1 cellular context compared by ENCODE assay signal in the genomic region with DNA sequence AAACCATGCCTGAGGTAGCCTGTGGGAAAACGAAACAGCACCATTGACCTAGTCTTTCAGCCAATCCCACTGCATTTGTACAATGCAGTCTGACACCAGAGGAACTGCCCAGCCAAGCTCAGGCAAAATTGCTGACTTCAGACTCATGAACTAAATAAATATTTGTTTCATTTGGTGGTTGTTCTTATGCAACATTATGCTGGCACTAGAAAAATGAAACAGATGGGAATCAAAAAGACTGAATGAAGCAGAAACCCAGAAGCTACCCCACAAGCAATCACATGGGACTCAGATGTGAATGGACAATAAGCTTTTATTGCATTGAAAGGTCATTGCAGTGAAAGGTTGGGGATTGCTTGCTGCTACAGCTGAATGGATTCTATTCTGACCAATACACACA.
TF ChIP-seq lines count a peak whose summit lies in the region.

No MANE protein-coding gene starts in this region.

TF ChIP-seq in HepG2, 621 proteins besides CTCF, POLR2A, EP300 and RAD21 (continued from another document):
- TF ChIP-seq CSRNP1 (CRISPR knock-in tag; IDR thresholded peaks at IDR 0.05), result no peak
- TF ChIP-seq DBP (CRISPR knock-in tag; IDR thresholded peaks at IDR 0.05; ENCODE audit: not compliant biosample characterization), result no peak
- TF ChIP-seq POGZ (CRISPR knock-in tag; IDR thresholded peaks at IDR 0.05), result no peak
- TF ChIP-seq ARID3A (IDR thresholded peaks at IDR 0.05; ENCODE audit: low read depth, low read length), result 0 out of 2 replicates have a peak, but pooled peaks have one; percentile 26
- no peak for TF ChIP-seq ZNF367 (CRISPR knock-in tag; IDR thresholded peaks at IDR 0.05; ENCODE audit: borderline replicate concordance)
- TF ChIP-seq SAP130 (CRISPR knock-in tag; IDR thresholded peaks at IDR 0.05; ENCODE audit: low read depth), result peak; percentile 49; the same call in 1 of the 2 replicates
- no peak for TF ChIP-seq MEIS2 (CRISPR knock-in tag; IDR thresholded peaks at IDR 0.05)
- TF ChIP-seq FOXP1 (IDR thresholded peaks at IDR 0.05), result no peak
- 0 out of 2 replicates have a peak, but pooled peaks have one; percentile 7 for TF ChIP-seq FOXP1 (CRISPR knock-in tag; IDR thresholded peaks at IDR 0.05)
- TF ChIP-seq U2AF1 (optimal IDR thresholded peaks at IDR 0.05; ENCODE audit: low read depth, low read length), result no peak
- peak; percentile 55; the same call in 1 of the 2 replicates for TF ChIP-seq ARID5B (CRISPR knock-in tag; IDR thresholded peaks at IDR 0.05)
- 0 out of 2 replicates have a peak, but pooled peaks have one; percentile 27 for TF ChIP-seq FOXA3 (CRISPR knock-in tag; IDR thresholded peaks at IDR 0.05)
- TF ChIP-seq, protein P1, sequence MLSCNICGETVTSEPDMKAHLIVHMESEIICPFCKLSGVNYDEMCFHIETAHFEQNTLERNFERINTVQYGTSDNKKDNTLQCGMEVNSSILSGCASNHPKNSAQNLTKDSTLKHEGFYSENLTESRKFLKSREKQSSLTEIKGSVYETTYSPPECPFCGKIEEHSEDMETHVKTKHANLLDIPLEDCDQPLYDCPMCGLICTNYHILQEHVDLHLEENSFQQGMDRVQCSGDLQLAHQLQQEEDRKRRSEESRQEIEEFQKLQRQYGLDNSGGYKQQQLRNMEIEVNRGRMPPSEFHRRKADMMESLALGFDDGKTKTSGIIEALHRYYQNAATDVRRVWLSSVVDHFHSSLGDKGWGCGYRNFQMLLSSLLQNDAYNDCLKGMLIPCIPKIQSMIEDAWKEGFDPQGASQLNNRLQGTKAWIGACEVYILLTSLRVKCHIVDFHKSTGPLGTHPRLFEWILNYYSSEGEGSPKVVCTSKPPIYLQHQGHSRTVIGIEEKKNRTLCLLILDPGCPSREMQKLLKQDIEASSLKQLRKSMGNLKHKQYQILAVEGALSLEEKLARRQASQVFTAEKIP (CRISPR knock-in tag; IDR thresholded peaks at IDR 0.05; ENCODE audit: borderline replicate concordance), result no peak
- TF ChIP-seq, protein P2, sequence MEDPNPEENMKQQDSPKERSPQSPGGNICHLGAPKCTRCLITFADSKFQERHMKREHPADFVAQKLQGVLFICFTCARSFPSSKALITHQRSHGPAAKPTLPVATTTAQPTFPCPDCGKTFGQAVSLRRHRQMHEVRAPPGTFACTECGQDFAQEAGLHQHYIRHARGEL (CRISPR knock-in tag; IDR thresholded peaks at IDR 0.05), result no peak
- no peak for TF ChIP-seq RBAK (CRISPR knock-in tag; IDR thresholded peaks at IDR 0.05)
- peak; percentile 26; the same call in 1 of the 2 replicates for TF ChIP-seq ZNF292 (CRISPR knock-in tag; IDR thresholded peaks at IDR 0.05; ENCODE audit: borderline replicate concordance, low read depth)
- TF ChIP-seq ZNF33B (CRISPR knock-in tag; IDR thresholded peaks at IDR 0.05), result no peak
- no peak for TF ChIP-seq TBL1XR1 (IDR thresholded peaks at IDR 0.05; ENCODE audit: borderline replicate concordance, low read length, partially characterized antibody)
- TF ChIP-seq HDAC1 (CRISPR knock-in tag; IDR thresholded peaks at IDR 0.05), result 0 out of 2 replicates have a peak, but pooled peaks have one; percentile 28
- TF ChIP-seq ATF4 (CRISPR knock-in tag; IDR thresholded peaks at IDR 0.05), result peak in 1 of 2 experiments; percentile 36; a peak in 1 of 4 replicates
- TF ChIP-seq, protein P3, sequence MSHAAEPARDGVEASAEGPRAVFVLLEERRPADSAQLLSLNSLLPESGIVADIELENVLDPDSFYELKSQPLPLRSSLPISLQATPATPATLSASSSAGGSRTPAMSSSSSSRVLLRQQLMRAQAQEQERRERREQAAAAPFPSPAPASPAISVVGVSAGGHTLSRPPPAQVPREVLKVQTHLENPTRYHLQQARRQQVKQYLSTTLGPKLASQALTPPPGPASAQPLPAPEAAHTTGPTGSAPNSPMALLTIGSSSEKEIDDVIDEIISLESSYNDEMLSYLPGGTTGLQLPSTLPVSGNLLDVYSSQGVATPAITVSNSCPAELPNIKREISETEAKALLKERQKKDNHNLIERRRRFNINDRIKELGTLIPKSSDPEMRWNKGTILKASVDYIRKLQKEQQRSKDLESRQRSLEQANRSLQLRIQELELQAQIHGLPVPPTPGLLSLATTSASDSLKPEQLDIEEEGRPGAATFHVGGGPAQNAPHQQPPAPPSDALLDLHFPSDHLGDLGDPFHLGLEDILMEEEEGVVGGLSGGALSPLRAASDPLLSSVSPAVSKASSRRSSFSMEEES (CRISPR knock-in tag; IDR thresholded peaks at IDR 0.05), result no peak
- TF ChIP-seq SALL1 (CRISPR knock-in tag; IDR thresholded peaks at IDR 0.05), result peak; percentile 36; the same call in 1 of the 2 replicates
- TF ChIP-seq CEBPG (CRISPR knock-in tag; IDR thresholded peaks at IDR 0.05), result 0 out of 2 replicates have a peak, but pooled peaks have one; percentile 13
- peak; percentile 80 to 90 for TF ChIP-seq MAFK (conservative IDR thresholded peaks at IDR 0.05 in 1 of 2, IDR thresholded peaks at IDR 0.05 in 1 of 2; ENCODE audit: low read length in 2 of 2)
- peak; percentile 36; the same call in 1 of the 2 replicates for TF ChIP-seq CEBPB (IDR thresholded peaks at IDR 0.05; ENCODE audit: borderline replicate concordance, low read depth, low read length)
- no peak for TF ChIP-seq TRIM22 (IDR thresholded peaks at IDR 0.05)
- TF ChIP-seq HOXA7 (CRISPR knock-in tag; IDR thresholded peaks at IDR 0.05), result no peak
